ENCODE assay signal across 3 cellular contexts in the genomic region with DNA sequence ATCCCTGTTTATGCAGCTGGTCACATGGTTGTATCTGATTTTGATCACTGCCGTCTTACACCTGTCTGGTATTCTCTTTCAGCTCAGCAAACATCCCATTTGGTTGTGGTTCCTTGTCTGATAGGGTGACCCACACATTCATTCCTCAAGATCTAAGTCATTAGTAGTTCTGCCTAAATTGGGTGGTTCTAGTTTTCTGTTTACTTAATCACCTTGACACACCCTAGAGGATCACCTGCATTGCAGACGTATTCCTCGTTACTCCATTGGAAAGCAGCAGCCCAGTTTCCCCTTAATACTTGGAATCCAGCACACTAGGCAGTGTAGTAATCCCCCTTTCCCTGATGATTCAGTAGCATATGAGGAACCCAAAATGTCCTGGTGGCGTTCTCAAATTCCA. TPM values are rescaled to one million over a fixed set of nuclear protein-coding genes. Genes with fewer than 3 reads are reported as not detected.
"Had no signal": no experiment of that assay in that cellular context is flagged by ENCODE, and none has a peak within 500 bp of the region (broad histone marks: within the 10 kb centered on the region; RNA-seq: fewer than 3 reads in every experiment).

No MANE protein-coding gene starts in this region.

RNA-seq across cellular contexts. Expression of gene PTPN20, which starts 41.3 kb away (rescaled TPM):
- total RNA-seq: neural crest cell, osteocyte, smooth muscle cell had no signal
- polyA plus RNA-seq: smooth muscle cell had no signal
